In the genomic region with DNA sequence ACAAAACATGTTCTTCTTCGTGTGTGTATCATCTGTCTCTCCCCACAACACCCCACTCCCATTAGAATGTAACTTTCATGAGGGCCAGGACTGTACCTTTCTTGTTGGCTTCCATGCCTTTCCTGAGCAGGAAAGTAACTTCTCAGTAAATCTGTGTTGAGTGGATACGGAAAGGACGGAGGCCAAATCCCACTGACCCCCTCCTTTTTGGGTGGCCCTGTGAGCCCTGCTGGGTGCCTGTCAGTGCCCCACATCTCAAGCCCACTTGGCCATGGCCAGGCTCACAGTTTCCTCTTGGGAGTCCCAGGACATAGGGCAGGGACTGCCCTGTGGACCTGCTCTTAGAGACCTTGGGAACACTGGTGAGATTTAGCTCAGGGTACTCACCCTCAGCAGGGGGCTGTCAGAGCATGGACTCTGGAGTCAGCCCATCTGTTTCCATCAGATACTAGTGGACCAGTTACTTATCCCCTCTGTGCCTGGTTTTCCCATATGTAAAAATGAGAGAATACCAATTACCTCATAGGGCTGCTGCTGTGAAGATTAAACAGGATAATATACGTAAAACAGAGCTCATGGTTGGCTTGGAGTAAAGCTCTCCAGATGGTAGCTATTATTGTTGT, we compare ENCODE assay signal across 8 cellular contexts. TPM values are rescaled to one million over a fixed set of nuclear protein-coding genes. Genes with fewer than 3 reads are reported as not detected.
DNase-seq lines count a peak whose midpoint lies in the region; ATAC-seq and TF ChIP-seq lines count a peak whose summit lies in the region.

No MANE protein-coding gene starts in this region.

- H3K4me3 ChIP-seq in left ventricle myocardium inferior (peak overlapping the region; percentile 83), right cardiac atrium (ENCODE audit: low read length) (no peak overlapping the region), lower lobe of right lung (peak overlapping the region; percentile 69), uterus (peak overlapping the region; percentile 34 to 99), Karpas-422 (ENCODE audit: low read length) (no peak overlapping the region)

- 78% methylated on average over 4 of the region's 4 CpGs for WGBS in right cardiac atrium

- no peak overlapping the region for H2AFZ ChIP-seq in Karpas-422 (ENCODE audit: low read length)

- no peak overlapping the region for H3K9ac ChIP-seq in Karpas-422 (ENCODE audit: low read length)

- DNase-seq in left ventricle myocardium inferior (no peak), right cardiac atrium (no peak), lower lobe of right lung (no peak), uterus (peak in 1 of 2 donors; percentile 32), Karpas-422 (no peak), GF-D8 (lab: John Stamatoyannopoulos, UW) (no peak)
- DNase-seq in activated naive CD8-positive, alpha-beta T cell treated with anti-CD3 and anti-CD28 coated beads for 36 hours: no peak
- DNase-seq in activated CD4-positive, CD25-positive, alpha-beta regulatory T cell (lab: John Stamatoyannopoulos, UW): no peak

- no peaks in the 10 kb centered on the region for H3K36me3 ChIP-seq in left ventricle myocardium inferior
- no peaks in the 10 kb centered on the region for H3K36me3 ChIP-seq in lower lobe of right lung
- H3K36me3 ChIP-seq in uterus: no peaks in the 10 kb centered on the region
- H3K36me3 ChIP-seq in Karpas-422 (ENCODE audit: insufficient read depth, low read length): no peaks in the 10 kb centered on the region

- peak overlapping the region; percentile 67 for H3K4me3 Mint-ChIP-seq in activated naive CD8-positive, alpha-beta T cell treated with anti-CD3 and anti-CD28 coated beads for 36 hours

- H3K27me3 ChIP-seq in left ventricle myocardium inferior (ENCODE audit: low read depth) (peaks cover 32% of the 10 kb centered on the region), right cardiac atrium (ENCODE audit: control insufficient read depth, insufficient read depth) (no peaks in the 10 kb centered on the region), lower lobe of right lung (ENCODE audit: low read depth) (peaks cover 34% of the 10 kb centered on the region), uterus (no peaks in the 10 kb centered on the region), Karpas-422 (ENCODE audit: low read length) (no peaks in the 10 kb centered on the region)

- H3K4me1 Mint-ChIP-seq in activated naive CD8-positive, alpha-beta T cell treated with anti-CD3 and anti-CD28 coated beads for 36 hours: peaks cover 14% of the 10 kb centered on the region

- ATAC-seq in right cardiac atrium (no peak), lower lobe of right lung (no peak)

- no peaks in the 10 kb centered on the region for H3K79me2 ChIP-seq in Karpas-422 (ENCODE audit: low read length)

- H3K9me3 ChIP-seq in left ventricle myocardium inferior (replicated peaks) (no peaks in the 10 kb centered on the region), right cardiac atrium (ENCODE audit: control insufficient read depth, low read length) (no peaks in the 10 kb centered on the region), lower lobe of right lung (no peaks in the 10 kb centered on the region), uterus (no peaks in the 10 kb centered on the region), Karpas-422 (ENCODE audit: low read length) (no peaks in the 10 kb centered on the region)

- no peak for TF ChIP-seq POLR2A in uterus (IDR thresholded peaks at IDR 0.05)

- no peaks in the 10 kb centered on the region for H3K9me3 Mint-ChIP-seq in activated naive CD8-positive, alpha-beta T cell treated with anti-CD3 and anti-CD28 coated beads for 36 hours

- H3K36me3 Mint-ChIP-seq in activated naive CD8-positive, alpha-beta T cell treated with anti-CD3 and anti-CD28 coated beads for 36 hours: peaks cover 2% of the 10 kb centered on the region

- no peaks in the 10 kb centered on the region for H3K9me2 ChIP-seq in Karpas-422 (replicated peaks; ENCODE audit: insufficient read depth, low read length)

- no peak overlapping the region for H3K27ac Mint-ChIP-seq in activated naive CD8-positive, alpha-beta T cell treated with anti-CD3 and anti-CD28 coated beads for 36 hours

- no peak for TF ChIP-seq CTCF in left ventricle myocardium inferior (IDR thresholded peaks at IDR 0.05; ENCODE audit: borderline replicate concordance)
- TF ChIP-seq CTCF in lower lobe of right lung (IDR thresholded peaks at IDR 0.05): no peak
- no peak for TF ChIP-seq CTCF in uterus (IDR thresholded peaks at IDR 0.05)

- H4K20me1 ChIP-seq in Karpas-422 (ENCODE audit: insufficient read depth, low read depth, low read length): no peaks in the 10 kb centered on the region

- intact Hi-C loops in left ventricle myocardium inferior (cut with micrococcal nuclease) (loop anchor here (10.0 kb wide), 1 partner anchor 93 kb away; no protein-coding TSS in a partner anchor), right cardiac atrium (cut with DNase I) (loop anchor here in 1 of 4 donors (5.0 to 10.0 kb wide), 3 partner anchors 46 to 93 kb away; no protein-coding TSS in a partner anchor), lower lobe of right lung (cut with DNase I) (no loop called here), uterus (cut with DNase I; ENCODE audit: low total_unique reads) (no loop called here)

- peaks cover 82% of the 10 kb centered on the region for H3K27me3 Mint-ChIP-seq in activated naive CD8-positive, alpha-beta T cell treated with anti-CD3 and anti-CD28 coated beads for 36 hours

- H3K4me1 ChIP-seq in left ventricle myocardium inferior (peaks cover 33% of the 10 kb centered on the region), right cardiac atrium (ENCODE audit: control insufficient read depth, insufficient read depth, low read length) (no peaks in the 10 kb centered on the region), lower lobe of right lung (peaks cover 28% of the 10 kb centered on the region), uterus (peaks cover 0 to 4% of the 10 kb centered on the region in 2 donors), Karpas-422 (ENCODE audit: low read length) (no peaks in the 10 kb centered on the region)

- H3K27ac ChIP-seq in left ventricle myocardium inferior (replicated peaks) (peak overlapping the region; percentile 93), right cardiac atrium (ENCODE audit: low read length) (no peak overlapping the region), lower lobe of right lung (peak overlapping the region; percentile 84), uterus (peak overlapping the region; percentile 94 to 99), Karpas-422 (ENCODE audit: low read length) (no peak overlapping the region)

- H3K4me2 ChIP-seq in Karpas-422 (ENCODE audit: low read depth, low read length, poor library complexity, severe bottlenecking): no peak overlapping the region

RNA-seq across cellular contexts. Expression of a gene that starts 1.1 kb away (rescaled TPM):
- 20.1 TPM for total RNA-seq in left ventricle myocardium inferior
- total RNA-seq in right cardiac atrium: 100 to 1,000 TPM in 1 of 4 donors, 10 to 100 TPM in 3; 26.5 to 107 (median 36.5) TPM
- polyA plus RNA-seq in right cardiac atrium: 68.0 TPM
- total RNA-seq in activated naive CD8-positive, alpha-beta T cell treated with anti-CD3 and anti-CD28 coated beads for 36 hours: under 1 TPM; 0.34 to 0.56 TPM
- total RNA-seq in lower lobe of right lung: 83.5 TPM
- total RNA-seq in uterus: 100 to 1,000 TPM in 3 of 4 donors, 10 to 100 TPM in 1; 38.2 to 331 (median 230) TPM
- not detected in 2 replicates for total RNA-seq in Karpas-422 (2014; rRNA removed; shearing (Covaris generic); ENCODE audit: low replicate concordance)

Comparison
In these comparisons a context has a peak if more than half of its experiments do, and no peak if none do; other contexts are left out.
1. H3K27ac ChIP-seq: peak in left ventricle myocardium inferior (single experiment), lower lobe of right lung (single experiment) and uterus (2 of 2); none in right cardiac atrium (single experiment) and Karpas-422 (single experiment).
2. H3K4me3 ChIP-seq: peak in left ventricle myocardium inferior (single experiment), lower lobe of right lung (single experiment) and uterus (2 of 2); none in right cardiac atrium (single experiment) and Karpas-422 (single experiment).
3. RNA of a gene that starts 1.1 kb away (total RNA-seq): 38.2 to 331 TPM in uterus, 83.5 TPM in lower lobe of right lung (single experiment), 26.5 to 107 TPM in right cardiac atrium and 20.1 TPM in left ventricle myocardium inferior (single experiment); 0.34 to 0.56 TPM in activated naive CD8-positive, alpha-beta T cell treated with anti-CD3 and anti-CD28 coated beads for 36 hours and not detected in Karpas-422; every median in the first group is over 10 times any median in the second.